ENCODE assay signal across 1 cellular context in genomic region chr3:196108075-196108743, GRCh38.
A peak's percentile ranks its signal among the peaks of the same experiment; 100 is the strongest.
TF ChIP-seq lines count a peak whose summit lies in the region.

No MANE protein-coding gene starts in this region.

TF ChIP-seq in GM23338, 12 proteins besides CTCF, POLR2A, EP300 and RAD21 (continued from another document):
- TF ChIP-seq, protein P1, sequence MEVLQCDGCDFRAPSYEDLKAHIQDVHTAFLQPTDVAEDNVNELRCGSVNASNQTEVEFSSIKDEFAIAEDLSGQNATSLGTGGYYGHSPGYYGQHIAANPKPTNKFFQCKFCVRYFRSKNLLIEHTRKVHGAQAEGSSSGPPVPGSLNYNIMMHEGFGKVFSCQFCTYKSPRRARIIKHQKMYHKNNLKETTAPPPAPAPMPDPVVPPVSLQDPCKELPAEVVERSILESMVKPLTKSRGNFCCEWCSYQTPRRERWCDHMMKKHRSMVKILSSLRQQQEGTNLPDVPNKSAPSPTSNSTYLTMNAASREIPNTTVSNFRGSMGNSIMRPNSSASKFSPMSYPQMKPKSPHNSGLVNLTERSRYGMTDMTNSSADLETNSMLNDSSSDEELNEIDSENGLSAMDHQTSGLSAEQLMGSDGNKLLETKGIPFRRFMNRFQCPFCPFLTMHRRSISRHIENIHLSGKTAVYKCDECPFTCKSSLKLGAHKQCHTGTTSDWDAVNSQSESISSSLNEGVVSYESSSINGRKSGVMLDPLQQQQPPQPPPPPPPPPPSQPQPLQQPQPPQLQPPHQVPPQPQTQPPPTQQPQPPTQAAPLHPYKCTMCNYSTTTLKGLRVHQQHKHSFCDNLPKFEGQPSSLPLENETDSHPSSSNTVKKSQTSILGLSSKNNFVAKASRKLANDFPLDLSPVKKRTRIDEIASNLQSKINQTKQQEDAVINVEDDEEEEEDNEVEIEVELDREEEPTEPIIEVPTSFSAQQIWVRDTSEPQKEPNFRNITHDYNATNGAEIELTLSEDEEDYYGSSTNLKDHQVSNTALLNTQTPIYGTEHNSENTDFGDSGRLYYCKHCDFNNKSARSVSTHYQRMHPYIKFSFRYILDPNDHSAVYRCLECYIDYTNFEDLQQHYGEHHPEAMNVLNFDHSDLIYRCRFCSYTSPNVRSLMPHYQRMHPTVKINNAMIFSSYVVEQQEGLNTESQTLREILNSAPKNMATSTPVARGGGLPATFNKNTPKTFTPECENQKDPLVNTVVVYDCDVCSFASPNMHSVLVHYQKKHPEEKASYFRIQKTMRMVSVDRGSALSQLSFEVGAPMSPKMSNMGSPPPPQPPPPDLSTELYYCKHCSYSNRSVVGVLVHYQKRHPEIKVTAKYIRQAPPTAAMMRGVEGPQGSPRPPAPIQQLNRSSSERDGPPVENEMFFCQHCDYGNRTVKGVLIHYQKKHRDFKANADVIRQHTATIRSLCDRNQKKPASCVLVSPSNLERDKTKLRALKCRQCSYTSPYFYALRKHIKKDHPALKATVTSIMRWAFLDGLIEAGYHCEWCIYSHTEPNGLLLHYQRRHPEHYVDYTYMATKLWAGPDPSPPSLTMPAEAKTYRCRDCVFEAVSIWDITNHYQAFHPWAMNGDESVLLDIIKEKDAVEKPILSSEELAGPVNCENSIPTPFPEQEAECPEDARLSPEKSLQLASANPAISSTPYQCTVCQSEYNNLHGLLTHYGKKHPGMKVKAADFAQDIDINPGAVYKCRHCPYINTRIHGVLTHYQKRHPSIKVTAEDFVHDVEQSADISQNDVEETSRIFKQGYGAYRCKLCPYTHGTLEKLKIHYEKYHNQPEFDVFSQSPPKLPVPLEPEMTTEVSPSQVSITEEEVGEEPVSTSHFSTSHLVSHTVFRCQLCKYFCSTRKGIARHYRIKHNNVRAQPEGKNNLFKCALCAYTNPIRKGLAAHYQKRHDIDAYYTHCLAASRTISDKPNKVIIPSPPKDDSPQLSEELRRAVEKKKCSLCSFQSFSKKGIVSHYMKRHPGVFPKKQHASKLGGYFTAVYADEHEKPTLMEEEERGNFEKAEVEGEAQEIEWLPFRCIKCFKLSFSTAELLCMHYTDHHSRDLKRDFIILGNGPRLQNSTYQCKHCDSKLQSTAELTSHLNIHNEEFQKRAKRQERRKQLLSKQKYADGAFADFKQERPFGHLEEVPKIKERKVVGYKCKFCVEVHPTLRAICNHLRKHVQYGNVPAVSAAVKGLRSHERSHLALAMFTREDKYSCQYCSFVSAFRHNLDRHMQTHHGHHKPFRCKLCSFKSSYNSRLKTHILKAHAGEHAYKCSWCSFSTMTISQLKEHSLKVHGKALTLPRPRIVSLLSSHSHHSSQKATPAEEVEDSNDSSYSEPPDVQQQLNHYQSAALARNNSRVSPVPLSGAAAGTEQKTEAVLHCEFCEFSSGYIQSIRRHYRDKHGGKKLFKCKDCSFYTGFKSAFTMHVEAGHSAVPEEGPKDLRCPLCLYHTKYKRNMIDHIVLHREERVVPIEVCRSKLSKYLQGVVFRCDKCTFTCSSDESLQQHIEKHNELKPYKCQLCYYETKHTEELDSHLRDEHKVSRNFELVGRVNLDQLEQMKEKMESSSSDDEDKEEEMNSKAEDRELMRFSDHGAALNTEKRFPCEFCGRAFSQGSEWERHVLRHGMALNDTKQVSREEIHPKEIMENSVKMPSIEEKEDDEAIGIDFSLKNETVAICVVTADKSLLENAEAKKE (CRISPR knock-in tag; IDR thresholded peaks at IDR 0.05), result 0 out of 2 replicates have a peak, but pooled peaks have one; percentile 9
- no peak for TF ChIP-seq STAT1 (IDR thresholded peaks at IDR 0.05; ENCODE audit: unreplicated experiment)
- no peak for TF ChIP-seq EZH2 (IDR thresholded peaks at IDR 0.05; ENCODE audit: low read depth, unreplicated experiment)
